In genomic region chr2:40625849-40626248, GRCh38 we compare ENCODE assay signal across 1 cellular context.
TF ChIP-seq lines count a peak whose summit lies in the region.

No MANE protein-coding gene starts in this region.

TF ChIP-seq in SK-N-SH, 30 proteins besides CTCF, POLR2A, EP300 and RAD21 (continued from another document):
- TF ChIP-seq USF1 (IDR thresholded peaks at IDR 0.05; ENCODE audit: borderline replicate concordance, low read depth), result no peak
- TF ChIP-seq FOSL2 (IDR thresholded peaks at IDR 0.05; ENCODE audit: borderline replicate concordance, low read depth), result no peak
- TF ChIP-seq TAF1 (IDR thresholded peaks at IDR 0.05; ENCODE audit: borderline replicate concordance, low read depth, low read length), result no peak
- no peak for TF ChIP-seq GATA2 (CRISPR knock-in tag; IDR thresholded peaks at IDR 0.05)
- TF ChIP-seq, protein P1, sequence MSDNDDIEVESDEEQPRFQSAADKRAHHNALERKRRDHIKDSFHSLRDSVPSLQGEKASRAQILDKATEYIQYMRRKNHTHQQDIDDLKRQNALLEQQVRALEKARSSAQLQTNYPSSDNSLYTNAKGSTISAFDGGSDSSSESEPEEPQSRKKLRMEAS (IDR thresholded peaks at IDR 0.05; ENCODE audit: low read depth), result no peak
- TF ChIP-seq NRF1 (IDR thresholded peaks at IDR 0.05; ENCODE audit: low read depth, low read length), result no peak
- TF ChIP-seq POLR2AphosphoS5 (IDR thresholded peaks at IDR 0.05; ENCODE audit: low read depth, low read length), result no peak
- no peak for TF ChIP-seq RCOR1 (IDR thresholded peaks at IDR 0.05; ENCODE audit: low read length)
- TF ChIP-seq SMC3 (IDR thresholded peaks at IDR 0.05; ENCODE audit: low read depth, low read length), result no peak
TF ChIP-seq in SK-N-SH: peak in this region for 0.
